Comparison of ENCODE assay signal across 15 cellular contexts in genomic region chr6:109079981-109080380, GRCh38. TPM values are rescaled to one million over a fixed set of nuclear protein-coding genes. Genes with fewer than 3 reads are reported as not detected.
DNase-seq lines count a peak whose midpoint lies in the region; ATAC-seq, FAIRE-seq and TF ChIP-seq lines count a peak whose summit lies in the region.
"Had no signal": no experiment of that assay in that cellular context is flagged by ENCODE, and none has a peak within 500 bp of the region (broad histone marks: within the 10 kb centered on the region; RNA-seq: fewer than 3 reads in every experiment).

No MANE protein-coding gene starts in this region.

- no peaks in the 10 kb centered on the region for H3K9me3 ChIP-seq in hepatocyte (ENCODE audit: low read depth)
- H3K9me3 ChIP-seq: Peyer's patch had no signal

- peaks cover 6% of the 10 kb centered on the region for H3K4me1 ChIP-seq in hepatocyte (ENCODE audit: insufficient read depth)
- H3K4me1 ChIP-seq: Peyer's patch had no signal

- no peak for FAIRE-seq in GM12891 (lab: Jason Lieb, UNC)
- FAIRE-seq: colon had no signal

- no peak for TF ChIP-seq CTCF in hepatocyte (IDR thresholded peaks at IDR 0.05; ENCODE audit: poor library complexity)

- H3K4me3 ChIP-seq in hepatocyte = no peak overlapping the region
- H3K4me3 ChIP-seq: Peyer's patch had no signal

- no peaks in the 10 kb centered on the region for H3K9me2 ChIP-seq in hepatocyte (replicated peaks; ENCODE audit: insufficient read depth)

- intact Hi-C loops in left cardiac atrium (cut with DNase I) = loop anchor here in 1 of 2 donors (5.0 to 10.0 kb wide), 3 partner anchors 75 to 523 kb away; no protein-coding TSS in a partner anchor

- H4K20me1 ChIP-seq in hepatocyte (ENCODE audit: insufficient read depth, poor library complexity, severe bottlenecking) = no peaks in the 10 kb centered on the region

- WGBS in hepatocyte (ENCODE audit: low lambda C conversion rate, missing lambda C conversion rate) = 52% methylated on average over 4 of the region's 4 CpGs

- no peaks in the 10 kb centered on the region for H3K36me3 ChIP-seq in hepatocyte (replicated peaks; ENCODE audit: insufficient read depth, low read depth)
- H3K36me3 ChIP-seq: Peyer's patch had no signal

- H3K27me3 ChIP-seq in hepatocyte = no peaks in the 10 kb centered on the region
- H3K27me3 ChIP-seq: Peyer's patch had no signal

- H3K27ac ChIP-seq in angular gyrus (ENCODE audit: low read depth, low read length) = peak overlapping the region; percentile 37
- no peak overlapping the region for H3K27ac ChIP-seq in hepatocyte

- H3K4me2 ChIP-seq in hepatocyte = no peak overlapping the region

- H2AFZ ChIP-seq in hepatocyte = no peak overlapping the region

- no peak for TF ChIP-seq POLR2A in GM12891 (IDR thresholded peaks at IDR 0.05; ENCODE audit: low read depth, low read length)

- peak; percentile 85 to 89 for DNase-seq in Kasumi-1 (lab: John Stamatoyannopoulos, UW)
- DNase-seq in left cardiac atrium = peak; percentile 55
- DNase-seq in putamen (ENCODE audit: low spot score) = peak; percentile 72
- no peak for DNase-seq in GM12891 (ENCODE audit: insufficient read length, low spot score)
- no peak for DNase-seq in hepatocyte (ENCODE audit: low spot score)
- DNase-seq: activated naive CD4-positive, alpha-beta T cell treated with anti-CD3 and anti-CD28 coated beads for 36 hours; Calu3; kidney; Peyer's patch; stimulated activated CD4-positive, alpha-beta T cell treated with anti-CD3 and anti-CD28 coated beads, Interleukin-15, amount 100 ng/mL, for 24 hours; T1000 had no signal

- H3K79me2 ChIP-seq in hepatocyte = peaks cover 34% of the 10 kb centered on the region

- ATAC-seq in left cardiac atrium (peak; percentile 91 to 92), HG02870 (IDR thresholded peaks at IDR 0.05; ENCODE audit: unreplicated experiment) (no peak), HG02884 (IDR thresholded peaks at IDR 0.05; ENCODE audit: unreplicated experiment) (no peak)

TF ChIP-seq in GM12891, 5 proteins besides CTCF, POLR2A, EP300 and RAD21:
- no peak for TF ChIP-seq POU2F2 (IDR thresholded peaks at IDR 0.05; ENCODE audit: low read depth, low read length)
- no peak for TF ChIP-seq TAF1 (IDR thresholded peaks at IDR 0.05; ENCODE audit: low read depth, low read length)
- TF ChIP-seq POLR2AphosphoS5 (IDR thresholded peaks at IDR 0.05; ENCODE audit: low read depth, low read length) = no peak
- TF ChIP-seq PAX5 (IDR thresholded peaks at IDR 0.05; ENCODE audit: insufficient read depth, low read length, severe bottlenecking) = no peak
- TF ChIP-seq SPI1 (IDR thresholded peaks at IDR 0.05; ENCODE audit: low read depth, low read length) = no peak

RNA-seq across cellular contexts. Expression of gene SESN1, which starts 14.7 kb away (rescaled TPM):
- total RNA-seq in left cardiac atrium (10 to 100 TPM; 22.4 to 54.0 TPM), hepatocyte (51.7 and 59.1 TPM in 2 replicates)
- polyA plus RNA-seq in GM12891 (2012; ENCODE audit: low read depth, missing spikeins) = 3.7 TPM
- polyA plus RNA-seq in hepatocyte = 29.1 and 30.7 TPM in 2 replicates

RNA-seq across cellular contexts. Expression of gene CEP57L1, which starts 15.3 kb away (rescaled TPM):
- total RNA-seq in left cardiac atrium = 10 to 100 TPM in 1 of 2 donors, 1 to 10 TPM in 1; 7.6 to 10.2 TPM
- 7.8 TPM for polyA plus RNA-seq in GM12891 (2012; ENCODE audit: low read depth, missing spikeins)
- total RNA-seq in hepatocyte = 14.7 and 18.7 TPM in 2 replicates
- polyA plus RNA-seq in hepatocyte = 11.9 and 13.8 TPM in 2 replicates

Comparison
In these comparisons a context has a peak if more than half of its experiments do, and no peak if none do; other contexts are left out.
1. DNase-seq: peak in Kasumi-1 (2 of 2), left cardiac atrium (single experiment) and putamen (single experiment); none in GM12891 (single experiment) and hepatocyte (single experiment).
2. ATAC-seq: peak in left cardiac atrium (2 of 2); none in HG02870 (single experiment) and HG02884 (single experiment).